In genomic region chr5:14145356-14146334, GRCh38 we compare ENCODE assay signal across 8 cellular contexts. TPM values are rescaled to one million over a fixed set of nuclear protein-coding genes. Genes with fewer than 3 reads are reported as not detected.
DNase-seq lines count a peak whose midpoint lies in the region; ATAC-seq, FAIRE-seq and TF ChIP-seq lines count a peak whose summit lies in the region.

No MANE protein-coding gene starts in this region.

- no peak for DNase-seq in SJCRH30
- peak; percentile 74 for DNase-seq in fibroblast of peridontal ligament (ENCODE audit: extremely low read depth)
- no peak for DNase-seq in pancreas
- DNase-seq in inferior parietal cortex (ENCODE audit: extremely low spot score) = no peak
- DNase-seq in Kasumi-1 (lab: John Stamatoyannopoulos, UW) = no peak

- intact Hi-C loops in pancreas (cut with DNase I) = loop anchor here in 2 of 3 donors (10.0 kb wide), 1 partner anchor 119 kb away; no protein-coding TSS in a partner anchor

- no peak for TF ChIP-seq CTCF in DOHH2 (IDR thresholded peaks at IDR 0.05; ENCODE audit: low read depth, low read length, poor library complexity, severe bottlenecking)
- TF ChIP-seq CTCF in pancreas (IDR thresholded peaks at IDR 0.05) = no peak

- WGBS in pancreas, 2 donors = 40 to 53% methylated on average over 15 of the region's 15 CpGs

- H3F3A ChIP-seq in DOHH2 (ENCODE audit: control insufficient read depth, insufficient read depth) = peaks cover 7% of the 10 kb centered on the region

- ATAC-seq in pancreas = no peak
- ATAC-seq in GM21825 (IDR thresholded peaks at IDR 0.05; ENCODE audit: unreplicated experiment) = no peak
- ATAC-seq in GM18868 (IDR thresholded peaks at IDR 0.05; ENCODE audit: unreplicated experiment) = no peak

- H3K27me3 ChIP-seq in DOHH2 (ENCODE audit: control insufficient read depth, low read length) = no peaks in the 10 kb centered on the region
- no peaks in the 10 kb centered on the region for H3K27me3 ChIP-seq in SJCRH30
- no peaks in the 10 kb centered on the region for H3K27me3 ChIP-seq in pancreas

- H3K4me3 ChIP-seq in DOHH2 (ENCODE audit: low read length) (peak overlapping the region; percentile 91), SJCRH30 (peak overlapping the region; percentile 77), pancreas (peak overlapping the region; percentile 47 to 86 (median 73))

- peak overlapping the region; percentile 88 for H3K4me2 ChIP-seq in DOHH2 (ENCODE audit: low read length)

- H3K36me3 ChIP-seq in DOHH2 (ENCODE audit: control insufficient read depth, low read length) (peaks cover 4% of the 10 kb centered on the region; the same call in 1 of the 2 replicates), SJCRH30 (no peaks in the 10 kb centered on the region; the same call in 1 of the 2 replicates), pancreas (no peaks in the 10 kb centered on the region)

- H4K20me1 ChIP-seq in DOHH2 (ENCODE audit: control insufficient read depth, insufficient read depth, low read depth, low read length) = peaks cover 33% of the 10 kb centered on the region; the same call in 1 of the 2 replicates

- H3K9me2 ChIP-seq in DOHH2 (replicated peaks; ENCODE audit: control insufficient read depth, low read length) = no peaks in the 10 kb centered on the region

- H3K9me3 ChIP-seq in DOHH2 (ENCODE audit: control insufficient read depth, insufficient read depth, low read length) (no peaks in the 10 kb centered on the region), SJCRH30 (replicated peaks) (no peaks in the 10 kb centered on the region), pancreas (no peaks in the 10 kb centered on the region)

- H3K79me2 ChIP-seq in DOHH2 (ENCODE audit: control insufficient read depth, low read length) = peaks cover 70% of the 10 kb centered on the region

- H3K27ac ChIP-seq in DOHH2 (ENCODE audit: low read depth, low read length) (no peak overlapping the region), SJCRH30 (no peak overlapping the region), pancreas (peak overlapping the region in 3 of 4 donors; percentile 71 to 91 (median 86))

- H3K4me1 ChIP-seq in DOHH2 (ENCODE audit: control insufficient read depth, low read length) (peaks cover 62% of the 10 kb centered on the region), SJCRH30 (0 out of 2 replicates have a peak, but pooled peaks cover 3% of the 10 kb centered on the region), pancreas (peaks cover 19 to 37% (median 26%) of the 10 kb centered on the region in 3 donors)

- no peak for FAIRE-seq in pancreas (lab: Jason Lieb, UNC)

RNA-seq across cellular contexts. Expression of gene TRIO, which starts 2.5 kb away (rescaled TPM):
- total RNA-seq in SJCRH30 (2014; rRNA removed; shearing (Covaris generic)) = 67.9 and 82.9 TPM in 2 replicates
- 10 to 100 TPM; 27.3 to 82.5 (median 34.1) TPM for total RNA-seq in pancreas
- polyA plus RNA-seq in pancreas = 10 to 100 TPM; 39.9 to 44.5 TPM

Comparison
In these comparisons a context has a peak if more than half of its experiments do, and no peak if none do; other contexts are left out.
1. H3K27ac ChIP-seq: peak in pancreas (3 of 4); none in DOHH2 (single experiment) and SJCRH30 (single experiment).
2. Peak in every context shown above with its lines, with median percentiles within 50 percentile points of each other: H3K4me3 ChIP-seq.